Comparison of ENCODE assay signal across 16 cellular contexts in the genomic region with DNA sequence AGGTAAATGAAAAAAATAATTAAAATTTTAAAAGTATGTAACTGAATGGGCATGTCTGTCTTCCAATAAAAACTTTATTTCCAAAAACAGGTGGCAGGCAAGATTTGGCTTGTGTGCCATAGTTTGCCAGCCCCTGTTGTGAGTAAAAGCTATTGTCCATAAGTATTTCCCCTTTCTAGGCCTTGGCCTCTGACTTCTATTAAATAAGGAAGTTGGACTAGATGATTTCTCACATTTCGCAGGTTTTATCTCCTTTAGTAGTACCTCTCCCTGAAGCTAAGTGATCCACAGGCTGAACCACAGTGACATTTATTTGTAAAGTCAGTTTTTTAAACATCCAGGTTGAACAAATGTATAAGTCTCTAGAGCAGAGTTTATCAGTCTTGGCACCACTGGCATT.
"Had no signal": no experiment of that assay in that cellular context is flagged by ENCODE, and none has a peak within 500 bp of the region (broad histone marks: within the 10 kb centered on the region; RNA-seq: fewer than 3 reads in every experiment).

No MANE protein-coding gene starts in this region.

- H3K27ac ChIP-seq: cardiac muscle cell, dorsolateral prefrontal cortex, neural progenitor cell, ovary, thoracic aorta had no signal

- H3K27me3 ChIP-seq: cardiac muscle cell, dorsolateral prefrontal cortex, neural progenitor cell, ovary had no signal

- H3K4me1 ChIP-seq: neural progenitor cell had no signal

- H3K4me1 Mint-ChIP-seq: neural progenitor cell, WTC11 had no signal

- ATAC-seq: activated CD8-positive, alpha-beta T cell treated with anti-CD3 and anti-CD28 coated beads, Interleukin-2, amount 10 ng/mL, durations not matched to agents 7 days and 5 days; activated naive CD4-positive, alpha-beta T cell treated with anti-CD3 and anti-CD28 coated beads, Interleukin-2, amount 50 U/mL, for 72 hours; activated T-cell treated with anti-CD3 and anti-CD28 coated beads, Interleukin-2, amount 50 U/mL, for 72 hours; WTC11 had no signal

- H3K36me3 Mint-ChIP-seq: activated naive CD4-positive, alpha-beta T cell treated with anti-CD3 and anti-CD28 coated beads, Interleukin-2, amount 50 U/mL, for 72 hours; WTC11 had no signal

- H3K4me3 ChIP-seq: cardiac muscle cell, dorsolateral prefrontal cortex, lung, neural progenitor cell, ovary, thoracic aorta had no signal

- H3K4me3 Mint-ChIP-seq: activated CD8-positive, alpha-beta T cell treated with anti-CD3 and anti-CD28 coated beads, Interleukin-2, amount 10 ng/mL, durations not matched to agents 7 days and 5 days; activated T-cell treated with anti-CD3 and anti-CD28 coated beads, Interleukin-2, amount 50 U/mL, for 72 hours; neural progenitor cell; WTC11 had no signal

- H3K9me3 Mint-ChIP-seq: activated naive CD4-positive, alpha-beta T cell treated with anti-CD3 and anti-CD28 coated beads, Interleukin-2, amount 50 U/mL, for 72 hours; activated T-cell treated with anti-CD3 and anti-CD28 coated beads, Interleukin-2, amount 50 U/mL, for 72 hours; neural progenitor cell; WTC11 had no signal

- DNase-seq: activated CD4-positive, alpha-beta T cell treated with anti-CD3 and anti-CD28 coated beads for 48 hours; activated CD8-positive, alpha-beta memory T cell treated with anti-CD3 and anti-CD28 coated beads, Interleukin-2, amount 50 U/mL, for 4 hours; activated CD8-positive, alpha-beta T cell treated with anti-CD3 and anti-CD28 coated beads, Interleukin-2, amount 10 ng/mL, durations not matched to agents 7 days and 5 days; activated gamma-delta T cell; activated T-cell treated with anti-CD3 and anti-CD28 coated beads, Interleukin-2, amount 50 U/mL, for 72 hours; dorsolateral prefrontal cortex; islet precursor cell; ovary; stimulated activated CD4-positive, alpha-beta T cell treated with anti-CD3 and anti-CD28 coated beads, Interleukin-12 subunit alpha, Interleukin-12 subunit beta, amount 100 ng/mL, for 4 hours; stimulated activated CD4-positive, alpha-beta T cell treated with anti-CD3 and anti-CD28 coated beads, Interleukin-2, amount 100 ng/mL, for 24 hours had no signal

- H3K36me3 ChIP-seq: cardiac muscle cell, neural progenitor cell, ovary, thoracic aorta had no signal

- H3K9me3 ChIP-seq: ovary, thoracic aorta had no signal

- H3K27ac Mint-ChIP-seq: activated CD8-positive, alpha-beta T cell treated with anti-CD3 and anti-CD28 coated beads, Interleukin-2, amount 10 ng/mL, durations not matched to agents 7 days and 5 days; activated naive CD4-positive, alpha-beta T cell treated with anti-CD3 and anti-CD28 coated beads, Interleukin-2, amount 50 U/mL, for 72 hours; activated T-cell treated with anti-CD3 and anti-CD28 coated beads, Interleukin-2, amount 50 U/mL, for 72 hours; neural progenitor cell; WTC11 had no signal
